In the genomic region with DNA sequence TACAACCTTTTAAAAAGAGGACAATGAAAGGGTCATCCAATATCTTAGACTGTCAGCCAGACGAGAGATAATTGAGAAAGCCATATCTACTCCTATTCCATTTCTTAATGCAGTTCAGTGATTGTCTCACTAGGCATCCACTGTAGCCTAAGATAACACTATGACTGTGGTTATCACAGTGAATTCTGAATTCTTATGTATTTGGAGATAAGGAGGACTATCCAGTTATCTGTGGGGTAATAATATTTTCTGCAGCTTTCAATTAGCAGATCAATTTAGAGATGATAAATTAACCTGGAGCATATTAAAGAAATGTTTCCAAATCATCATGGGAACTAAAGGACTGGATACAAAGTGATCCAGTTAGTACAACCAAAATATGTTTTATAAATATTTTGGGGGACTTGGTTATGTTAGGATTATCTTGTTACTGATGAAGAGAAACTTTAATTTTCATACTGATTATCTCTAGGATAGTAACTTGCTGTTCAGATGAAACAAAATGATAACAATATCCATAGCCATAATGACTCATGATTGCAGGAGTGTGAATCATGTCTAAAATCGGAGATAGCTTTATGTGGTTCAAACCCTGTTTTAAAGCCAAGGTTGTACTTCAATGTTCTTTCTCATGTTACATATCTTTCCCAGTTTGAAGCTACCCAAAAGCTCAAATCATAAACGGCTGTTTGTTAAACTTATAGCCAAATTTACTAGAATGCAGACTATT, we compare ENCODE assay signal across 20 cellular contexts.
"Had no signal": no experiment of that assay in that cellular context is flagged by ENCODE, and none has a peak within 500 bp of the region (broad histone marks: within the 10 kb centered on the region; RNA-seq: fewer than 3 reads in every experiment).

No MANE protein-coding gene starts in this region.

- H3K4me1 ChIP-seq: heart right ventricle, suprapubic skin, thyroid gland, upper lobe of left lung, uterus had no signal

- H3K4me2 ChIP-seq: smooth muscle cell had no signal

- H3K36me3 ChIP-seq: heart right ventricle, ovary, suprapubic skin, thyroid gland, upper lobe of left lung, uterus had no signal

- H3K27ac ChIP-seq: heart right ventricle, ovary, suprapubic skin, thyroid gland, upper lobe of left lung, uterus had no signal

- ATAC-seq: effector memory CD8-positive, alpha-beta T cell; heart right ventricle; left lobe of liver; mucosa of descending colon; natural killer cell; right cardiac atrium; stimulated activated effector memory CD8-positive, alpha-beta T cell treated with anti-CD3 and anti-CD28 coated beads, Interleukin-12 subunit alpha, Interleukin-12 subunit beta, amount 100 ng/mL, for 72 hours; stimulated activated naive CD8-positive, alpha-beta T cell treated with anti-CD3 and anti-CD28 coated beads, Interleukin-15, Interleukin-2, amounts not matched to agents 100 U/mL and 50 U/mL, for 24 hours had no signal

- H3K27me3 ChIP-seq: heart right ventricle, ovary, suprapubic skin, thyroid gland, upper lobe of left lung, uterus had no signal

- H3K4me3 ChIP-seq: heart right ventricle, mucosa of descending colon, ovary, smooth muscle cell, suprapubic skin, thyroid gland, upper lobe of left lung, uterus had no signal

- DNase-seq: effector memory CD8-positive, alpha-beta T cell; erythroblast; heart right ventricle; hypothalamus; islet precursor cell; mammary epithelial cell; mucosa of descending colon; natural killer cell; ovary; right cardiac atrium; stimulated activated CD4-positive, alpha-beta T cell treated with anti-CD3 and anti-CD28 coated beads, Interleukin-2, amount 100 ng/mL, for 48 hours; stimulated activated CD8-positive, alpha-beta memory T cell treated with anti-CD3 and anti-CD28 coated beads, Interleukin-4, amount 100 ng/mL, for 48 hours; stimulated activated naive CD8-positive, alpha-beta T cell treated with anti-CD3 and anti-CD28 coated beads, Interleukin-15, Interleukin-2, amounts not matched to agents 100 U/mL and 50 U/mL, for 24 hours; thyroid gland; upper lobe of left lung; uterus had no signal
